23 cellular contexts compared by ENCODE assay signal in genomic region chr16:71622088-71622487, GRCh38. TPM values are rescaled to one million over a fixed set of nuclear protein-coding genes. Genes with fewer than 3 reads are reported as not detected.
"Had no signal": no experiment of that assay in that cellular context is flagged by ENCODE, and none has a peak within 500 bp of the region (broad histone marks: within the 10 kb centered on the region; RNA-seq: fewer than 3 reads in every experiment).

No MANE protein-coding gene starts in this region.

- ATAC-seq: left lung; stimulated activated naive B cell treated with anti-CD40 and anti-IgM and Interleukin-4, amounts not matched to agents 10 μg/mL and 1 μg/mL and 100 μg/mL, for 72 hours had no signal

- H3K36me3 ChIP-seq: ascending aorta, left lung, spleen, tibial artery, WERI-Rb-1 had no signal

- H3K9me3 ChIP-seq: ascending aorta, left lung, spleen, tibial artery had no signal

- H3K9me3 Mint-ChIP-seq: stimulated activated naive B cell treated with anti-CD40 and anti-IgM and Interleukin-4, amounts not matched to agents 10 μg/mL and 1 μg/mL and 100 μg/mL, for 72 hours had no signal

- H3K27ac Mint-ChIP-seq: stimulated activated naive B cell treated with anti-CD40 and anti-IgM and Interleukin-4, amounts not matched to agents 10 μg/mL and 1 μg/mL and 100 μg/mL, for 72 hours had no signal

- H3K27ac ChIP-seq: ascending aorta, left lung, spleen, tibial artery, WERI-Rb-1 had no signal

- H3K4me3 Mint-ChIP-seq: stimulated activated naive B cell treated with anti-CD40 and anti-IgM and Interleukin-4, amounts not matched to agents 10 μg/mL and 1 μg/mL and 100 μg/mL, for 72 hours had no signal

- H3K4me3 ChIP-seq: ascending aorta, left lung, spleen, tibial artery had no signal

- H3K36me3 Mint-ChIP-seq: stimulated activated naive B cell treated with anti-CD40 and anti-IgM and Interleukin-4, amounts not matched to agents 10 μg/mL and 1 μg/mL and 100 μg/mL, for 72 hours had no signal

- DNase-seq: activated CD4-positive, alpha-beta T cell treated with anti-CD3 and anti-CD28 coated beads for 1 hour; activated CD8-positive, alpha-beta memory T cell treated with anti-CD3 and anti-CD28 coated beads for 24 hours; activated naive CD4-positive, alpha-beta T cell treated with Interleukin-2 at 50 U/mL for 16 hours; cerebellar nuclear complex; cortex of kidney; left lung; retina; stimulated activated CD4-positive, alpha-beta T cell treated with anti-CD3 and anti-CD28 coated beads, Interleukin-4, amount 100 ng/mL, for 4 hours; stimulated activated naive B cell treated with anti-CD40 and anti-IgM and Interleukin-4, amounts not matched to agents 10 μg/mL and 1 μg/mL and 100 μg/mL, for 72 hours; tibial artery; WERI-Rb-1 had no signal

RNA-seq across cellular contexts. Expression of gene MARVELD3, which starts 3.9 kb away (rescaled TPM):
- total RNA-seq: ascending aorta, frontal cortex, lung microvascular endothelial cell, myocyte, omental fat pad, posterior vena cava, subcutaneous adipose tissue had no signal
- polyA plus RNA-seq: neural cell had no signal

RNA-seq across cellular contexts. Expression of gene TAT, which starts 45.2 kb away (rescaled TPM):
- total RNA-seq: frontal cortex, kidney epithelial cell, lung microvascular endothelial cell, myocyte, urinary bladder had no signal
- polyA plus RNA-seq: esophagus, neural cell had no signal
